Comparison of ENCODE assay signal across 21 cellular contexts in the genomic region with DNA sequence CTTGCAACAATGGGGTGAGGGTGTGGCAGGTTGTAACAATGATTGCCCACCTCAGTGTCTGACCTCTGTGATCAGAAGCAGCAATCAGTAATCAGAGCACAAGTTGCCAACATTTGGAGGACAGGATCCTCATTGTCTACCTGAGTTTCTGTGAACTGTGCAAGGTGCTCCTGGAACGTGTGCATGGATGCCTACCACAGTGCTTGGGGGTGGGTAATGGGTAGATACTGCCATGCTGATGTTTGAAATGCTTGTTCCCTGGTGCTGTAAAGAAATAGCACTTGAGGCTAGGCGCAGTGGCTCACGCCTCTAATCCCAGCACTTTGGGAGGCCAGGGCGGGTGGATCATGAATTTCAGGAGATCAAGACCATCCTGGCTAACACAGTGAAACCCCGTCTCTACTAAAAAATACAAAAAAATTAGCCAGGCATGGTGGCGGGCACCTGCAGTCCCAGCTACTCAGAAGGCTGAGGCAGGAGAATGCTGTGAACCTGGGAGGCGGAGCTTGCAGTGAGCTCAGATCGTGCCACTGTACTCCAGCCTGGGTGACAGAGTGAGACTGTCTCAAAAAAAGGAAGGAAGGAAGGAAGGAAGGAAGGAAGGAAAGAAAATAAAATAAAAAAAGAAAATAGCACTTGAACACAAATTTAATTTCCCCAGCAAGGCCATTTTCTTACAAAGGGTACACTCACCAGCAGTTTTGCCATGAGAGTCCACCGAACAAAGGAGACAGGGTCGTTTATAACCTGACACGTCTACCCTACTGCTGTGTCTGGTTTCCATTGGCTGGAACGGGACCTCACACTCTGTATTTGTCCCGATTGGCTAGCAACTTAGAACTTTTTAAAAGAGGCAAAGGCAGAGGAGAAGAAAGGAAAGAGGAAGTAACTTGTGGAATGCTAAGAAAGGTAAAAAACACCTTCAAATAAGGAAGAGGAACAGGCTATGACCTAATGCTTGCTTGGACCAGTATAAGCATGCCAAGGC. TPM values are rescaled to one million over a fixed set of nuclear protein-coding genes. Genes with fewer than 3 reads are reported as not detected.
"Had no signal": no experiment of that assay in that cellular context is flagged by ENCODE, and none has a peak within 500 bp of the region (broad histone marks: within the 10 kb centered on the region; RNA-seq: fewer than 3 reads in every experiment).

No MANE protein-coding gene starts in this region.

RNA-seq across cellular contexts. Expression of a gene that starts 25.0 kb away (rescaled TPM):
- total RNA-seq: activated CD4-positive, alpha-beta memory T cell treated with anti-CD3 and anti-CD28 coated beads for 36 hours; activated CD8-positive, alpha-beta memory T cell treated with anti-CD3 and anti-CD28 coated beads for 36 hours; activated naive CD4-positive, alpha-beta T cell treated with anti-CD3 and anti-CD28 coated beads for 36 hours; activated naive CD8-positive, alpha-beta T cell treated with anti-CD3 and anti-CD28 coated beads for 36 hours; activated T-helper 1 cell treated with anti-CD3 and anti-CD28 coated beads, Interleukin-12 subunit alpha, Interleukin-12 subunit beta, Interleukin-2, Interleukin-4 antibody, amounts not matched to agents 30 ng/mL and 10 ng/mL and 1 ng/mL, durations not matched to agents 14 hours and 24 hours and 36 hours; ascending aorta; chondrocyte; endothelial cell of umbilical vein; esophagus muscularis mucosa; glomerular endothelial cell; heart right ventricle; left cardiac atrium; lower leg skin; myocyte; natural killer cell treated with Interleukin-12 subunit alpha and Interleukin-12 subunit beta and Interleukin-15 and Interleukin-18, amount 100 ng/mL, for 72 hours; osteocyte; progenitor cell of endocrine pancreas; sciatic nerve; subcutaneous adipose tissue; T-helper 17 cell; thoracic aorta had no signal

RNA-seq across cellular contexts. Expression of a gene that starts 47.2 kb away (rescaled TPM):
- total RNA-seq: ascending aorta had no signal
